ENCODE assay signal across 11 cellular contexts in genomic region chr7:127667017-127667670, GRCh38. TPM values are rescaled to one million over a fixed set of nuclear protein-coding genes. Genes with fewer than 3 reads are reported as not detected.
DNase-seq lines count a peak whose midpoint lies in the region; ATAC-seq lines count a peak whose summit lies in the region.
"Had no signal": no experiment of that assay in that cellular context is flagged by ENCODE, and none has a peak within 500 bp of the region (broad histone marks: within the 10 kb centered on the region; RNA-seq: fewer than 3 reads in every experiment).

No MANE protein-coding gene starts in this region.

- DNase-seq in activated T-cell treated with anti-CD3 and anti-CD28 coated beads, Interleukin-2, amount 50 U/mL, for 4 hours = no peak
- DNase-seq in activated T-cell treated with anti-CD3 and anti-CD28 coated beads, Interleukin-2, amount 50 U/mL, for 1 hour = no peak
- peak; percentile 51 for DNase-seq in NCI-H226
- no peak for DNase-seq in effector memory CD8-positive, alpha-beta T cell
- no peak for DNase-seq in activated CD4-positive, alpha-beta T cell treated with anti-CD3 and anti-CD28 coated beads, Interleukin-2, amount 50 U/mL, for 4 hours
- DNase-seq in DMS79 (lab: John Stamatoyannopoulos, UW) = no peak
- DNase-seq: NCI-H1436 treated with DMSO at 0.1 percent for 48 hours; psoas muscle; stimulated activated naive CD4-positive, alpha-beta T cell had no signal

- peak overlapping the region; percentile 4 to 14 for H3K27ac Mint-ChIP-seq in effector memory CD8-positive, alpha-beta T cell
- H3K27ac Mint-ChIP-seq in stimulated activated naive CD8-positive, alpha-beta T cell treated with anti-CD3 and anti-CD28 coated beads, Interleukin-15, Interleukin-2, amounts not matched to agents 100 ng/mL and 50 ng/mL, for 24 hours = peak overlapping the region; percentile 80

- H3K36me3 Mint-ChIP-seq in activated T-cell treated with anti-CD3 and anti-CD28 coated beads, Interleukin-2, amount 50 U/mL, for 4 hours (ENCODE audit: insufficient read depth) = peaks cover 42% of the 10 kb centered on the region
- H3K36me3 Mint-ChIP-seq in effector memory CD8-positive, alpha-beta T cell (ENCODE audit: insufficient read depth) = peaks cover 23% of the 10 kb centered on the region
- H3K36me3 Mint-ChIP-seq in stimulated activated naive CD8-positive, alpha-beta T cell treated with anti-CD3 and anti-CD28 coated beads, Interleukin-15, Interleukin-2, amounts not matched to agents 100 ng/mL and 50 ng/mL, for 24 hours (ENCODE audit: low read depth) = peaks cover 73% of the 10 kb centered on the region

- H3K27me3 Mint-ChIP-seq in activated T-cell treated with anti-CD3 and anti-CD28 coated beads, Interleukin-2, amount 50 U/mL, for 4 hours (ENCODE audit: low read depth) = no peaks in the 10 kb centered on the region
- H3K27me3 Mint-ChIP-seq in effector memory CD8-positive, alpha-beta T cell = no peaks in the 10 kb centered on the region
- no peaks in the 10 kb centered on the region for H3K27me3 Mint-ChIP-seq in stimulated activated naive CD8-positive, alpha-beta T cell treated with anti-CD3 and anti-CD28 coated beads, Interleukin-15, Interleukin-2, amounts not matched to agents 100 ng/mL and 50 ng/mL, for 24 hours

- ATAC-seq in activated T-cell treated with anti-CD3 and anti-CD28 coated beads, Interleukin-2, amount 50 U/mL, for 4 hours = peak; percentile 63 to 70
- ATAC-seq in effector memory CD8-positive, alpha-beta T cell (replicated peaks) = no peak
- no peak for ATAC-seq in GM19023 (IDR thresholded peaks at IDR 0.05; ENCODE audit: unreplicated experiment)
- ATAC-seq: psoas muscle had no signal

- H3K4me3 Mint-ChIP-seq in activated T-cell treated with anti-CD3 and anti-CD28 coated beads, Interleukin-2, amount 50 U/mL, for 4 hours = peak overlapping the region; percentile 3
- no peak overlapping the region for H3K4me3 Mint-ChIP-seq in effector memory CD8-positive, alpha-beta T cell
- peak overlapping the region; percentile 45 for H3K4me3 Mint-ChIP-seq in stimulated activated naive CD8-positive, alpha-beta T cell treated with anti-CD3 and anti-CD28 coated beads, Interleukin-15, Interleukin-2, amounts not matched to agents 100 ng/mL and 50 ng/mL, for 24 hours

- no peaks in the 10 kb centered on the region for H3K9me3 Mint-ChIP-seq in activated T-cell treated with anti-CD3 and anti-CD28 coated beads, Interleukin-2, amount 50 U/mL, for 4 hours
- H3K9me3 Mint-ChIP-seq in effector memory CD8-positive, alpha-beta T cell = no peaks in the 10 kb centered on the region
- H3K9me3 Mint-ChIP-seq in stimulated activated naive CD8-positive, alpha-beta T cell treated with anti-CD3 and anti-CD28 coated beads, Interleukin-15, Interleukin-2, amounts not matched to agents 100 ng/mL and 50 ng/mL, for 24 hours = no peaks in the 10 kb centered on the region

- H3K4me1 Mint-ChIP-seq in activated T-cell treated with anti-CD3 and anti-CD28 coated beads, Interleukin-2, amount 50 U/mL, for 4 hours (ENCODE audit: low read depth) = peaks cover 55% of the 10 kb centered on the region
- peaks cover 48 to 55% of the 10 kb centered on the region in 2 donors for H3K4me1 Mint-ChIP-seq in effector memory CD8-positive, alpha-beta T cell (ENCODE audit: low read depth in 2 of 2)
- peaks cover 60% of the 10 kb centered on the region for H3K4me1 Mint-ChIP-seq in stimulated activated naive CD8-positive, alpha-beta T cell treated with anti-CD3 and anti-CD28 coated beads, Interleukin-15, Interleukin-2, amounts not matched to agents 100 ng/mL and 50 ng/mL, for 24 hours (ENCODE audit: low read depth)

RNA-seq across cellular contexts. Expression of gene SND1, which starts 15.2 kb away (rescaled TPM):
- 100 to 1,000 TPM; 260 to 267 (median 267) TPM for total RNA-seq in activated T-cell treated with anti-CD3 and anti-CD28 coated beads, Interleukin-2, amount 50 U/mL, for 4 hours

RNA-seq across cellular contexts. Expression of gene PAX4, which starts 49.2 kb away (rescaled TPM):
- not detected for total RNA-seq in activated T-cell treated with anti-CD3 and anti-CD28 coated beads, Interleukin-2, amount 50 U/mL, for 4 hours
- total RNA-seq: psoas muscle had no signal

Comparison
In these comparisons a context has a peak if more than half of its experiments do, and no peak if none do; other contexts are left out.
1. ATAC-seq: peak in activated T-cell treated with anti-CD3 and anti-CD28 coated beads, Interleukin-2, amount 50 U/mL, for 4 hours (2 of 2); none in effector memory CD8-positive, alpha-beta T cell (single experiment) and GM19023 (single experiment).
2. H3K4me3 Mint-ChIP-seq: peak in activated T-cell treated with anti-CD3 and anti-CD28 coated beads, Interleukin-2, amount 50 U/mL, for 4 hours (single experiment) and stimulated activated naive CD8-positive, alpha-beta T cell treated with anti-CD3 and anti-CD28 coated beads, Interleukin-15, Interleukin-2, amounts not matched to agents 100 ng/mL and 50 ng/mL, for 24 hours (single experiment); none in effector memory CD8-positive, alpha-beta T cell (0 of 2).